11 cellular contexts compared by ENCODE assay signal in the genomic region with DNA sequence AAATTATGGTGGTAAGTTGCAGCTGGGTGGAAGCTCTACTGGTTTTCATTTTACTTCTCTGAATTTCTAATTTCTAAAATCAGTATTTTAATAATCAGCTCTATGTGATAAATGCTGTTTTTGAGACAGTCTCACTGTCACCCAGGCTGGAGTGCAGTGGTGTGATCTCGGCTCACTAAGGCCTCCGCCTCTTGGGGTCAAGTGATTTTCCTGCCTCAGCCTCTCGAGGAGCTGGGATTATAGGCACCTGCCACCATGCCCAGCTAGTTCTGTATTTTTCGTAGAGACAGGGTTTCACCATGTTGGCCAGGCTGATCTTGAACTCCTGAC. TPM values are rescaled to one million over a fixed set of nuclear protein-coding genes. Genes with fewer than 3 reads are reported as not detected.
A peak's percentile ranks its signal among the peaks of the same experiment; 100 is the strongest.
DNase-seq lines count a peak whose midpoint lies in the region; ATAC-seq and TF ChIP-seq lines count a peak whose summit lies in the region.
"Had no signal": no experiment of that assay in that cellular context is flagged by ENCODE, and none has a peak within 500 bp of the region (broad histone marks: within the 10 kb centered on the region; RNA-seq: fewer than 3 reads in every experiment).

No MANE protein-coding gene starts in this region.

- WGBS in transverse colon (ENCODE audit: low coverage in 1 of 2), 2 donors: 79% methylated on average over 4 of the region's 4 CpGs; no CpG with 5 or more reads in 1 of the 2 donors

- no peaks in the 10 kb centered on the region for H3K9me3 Mint-ChIP-seq in MCF 10A (ENCODE audit: unreplicated experiment)
- peaks cover 0 to 2% (median 0%) of the 10 kb centered on the region in 11 donors for H3K9me3 Mint-ChIP-seq in naive thymus-derived CD4-positive, alpha-beta T cell

- POLR2A ChIA-PET in MCF 10A (lab: Yijun Ruan, JAX): interaction anchor here (0.7 to 3.0 kb wide), 4 partner anchors 10 to 25 kb away, joined by 3 to 15 read pairs (median 7); no protein-coding TSS in a partner anchor
- POLR2A ChIA-PET in naive thymus-derived CD4-positive, alpha-beta T cell (lab: Charles Lee): interaction anchor here (0.6 to 2.2 kb wide), 7 partner anchors 8 to 391 kb away, joined by 3 to 10 read pairs (median 5); no protein-coding TSS in a partner anchor

- TF ChIP-seq EP300 in transverse colon (IDR thresholded peaks at IDR 0.05; ENCODE audit: low read depth): no peak

- H3K4me3 ChIP-seq in breast epithelium (no peak overlapping the region), transverse colon (no peak overlapping the region)
- H3K4me3 ChIP-seq in naive thymus-derived CD4-positive, alpha-beta T cell (ENCODE audit: low read length): no peak overlapping the region

- in situ Hi-C loops in transverse colon (cut with MboI; ENCODE audit: low pct_ligation_motif_present in 1 of 4, low pct_unique_long_range_greater_than_20kb in 1 of 4, low sequenced_read_pairs in 3 of 4): no loop called here

- no peaks in the 10 kb centered on the region for H3K9me3 ChIP-seq in breast epithelium
- H3K9me3 ChIP-seq in naive thymus-derived CD4-positive, alpha-beta T cell (ENCODE audit: control insufficient read depth in 2 of 3, low read length in 3 of 3): no peaks in the 10 kb centered on the region
- no peaks in the 10 kb centered on the region for H3K9me3 ChIP-seq in transverse colon

- peaks cover 20% of the 10 kb centered on the region for H3K36me3 Mint-ChIP-seq in MCF 10A (ENCODE audit: insufficient read depth, unreplicated experiment)
- peaks cover 0 to 12% (median 0%) of the 10 kb centered on the region in 5 donors for H3K36me3 Mint-ChIP-seq in naive thymus-derived CD4-positive, alpha-beta T cell

- TF ChIP-seq POLR2A in breast epithelium (IDR thresholded peaks at IDR 0.05): no peak
- no peak for TF ChIP-seq POLR2A in transverse colon (IDR thresholded peaks at IDR 0.05)

- H3K27ac Mint-ChIP-seq in MCF 10A (ENCODE audit: low read depth, unreplicated experiment): no peak overlapping the region
- peak overlapping the region; percentile 58 to 99 (median 98) for H3K27ac Mint-ChIP-seq in naive thymus-derived CD4-positive, alpha-beta T cell

- BruUV-seq in MCF 10A (replicated peaks; lab: Mats Ljungman, UMichigan): no TSS peak

- peak overlapping the region; percentile 94 to 98 for H3K27ac ChIP-seq in breast epithelium
- peak overlapping the region; percentile 96 for H3K27ac ChIP-seq in cingulate gyrus (ENCODE audit: low read depth, low read length)
- peak overlapping the region; percentile 93 for H3K27ac ChIP-seq in naive thymus-derived CD4-positive, alpha-beta T cell (ENCODE audit: low read depth, low read length)
- H3K27ac ChIP-seq in transverse colon: peak overlapping the region; percentile 85 to 94 (median 90)

- CTCF ChIA-PET in MCF 10A (lab: Yijun Ruan, JAX): interaction anchor here (0.7 to 1.3 kb wide), 4 partner anchors 14 to 27 kb away, joined by 3 to 6 read pairs (median 5); no protein-coding TSS in a partner anchor
- CTCF ChIA-PET in naive thymus-derived CD4-positive, alpha-beta T cell (lab: Charles Lee): interaction anchor here (1.5 kb wide), 2 partner anchors 22 to 25 kb away, joined by 6 to 8 read pairs; no protein-coding TSS in a partner anchor

- H3K4me1 ChIP-seq in breast epithelium (peaks cover 30 to 38% of the 10 kb centered on the region in 2 donors), transverse colon (peaks cover 26 to 82% (median 39%) of the 10 kb centered on the region in 4 donors)
- peaks cover 34 to 55% of the 10 kb centered on the region in 2 donors for H3K4me1 ChIP-seq in naive thymus-derived CD4-positive, alpha-beta T cell (ENCODE audit: control insufficient read depth in 2 of 2, insufficient read depth in 2 of 2, low read length in 2 of 2)

- no peaks in the 10 kb centered on the region for H3K27me3 Mint-ChIP-seq in MCF 10A (ENCODE audit: insufficient read depth, unreplicated experiment)
- H3K27me3 Mint-ChIP-seq in naive thymus-derived CD4-positive, alpha-beta T cell: no peaks in the 10 kb centered on the region

- no peak overlapping the region for H3K4me3 Mint-ChIP-seq in MCF 10A (ENCODE audit: unreplicated experiment)
- peak overlapping the region in 8 of 10 donors; percentile 19 to 85 (median 63) for H3K4me3 Mint-ChIP-seq in naive thymus-derived CD4-positive, alpha-beta T cell

- H3K36me3 ChIP-seq in breast epithelium (no peaks in the 10 kb centered on the region), transverse colon (no peaks in the 10 kb centered on the region)
- H3K36me3 ChIP-seq in naive thymus-derived CD4-positive, alpha-beta T cell (ENCODE audit: control insufficient read depth in 2 of 3, insufficient read depth in 3 of 3, low read length in 3 of 3): no peaks in the 10 kb centered on the region

- H3K27me3 ChIP-seq in breast epithelium (no peaks in the 10 kb centered on the region), transverse colon (no peaks in the 10 kb centered on the region)
- H3K27me3 ChIP-seq in naive thymus-derived CD4-positive, alpha-beta T cell (ENCODE audit: control insufficient read depth in 2 of 2, insufficient read depth in 2 of 2, low read length in 2 of 2): no peaks in the 10 kb centered on the region

- no peak for DNase-seq in breast epithelium (ENCODE audit: low spot score in 2 of 2)
- DNase-seq in MCF 10A (ENCODE audit: unreplicated experiment): no peak
- DNase-seq in naive thymus-derived CD4-positive, alpha-beta T cell: no peak
- DNase-seq in transverse colon: no peak
- no peak for DNase-seq in stimulated activated naive CD4-positive, alpha-beta T cell (lab: John Stamatoyannopoulos, UW)
- DNase-seq: activated CD4-positive, alpha-beta T cell treated with anti-CD3 and anti-CD28 coated beads for 1 hour; amniotic stem cell; KG1 had no signal

- intact Hi-C loops in breast epithelium (cut with DNase I; ENCODE audit: low total_unique reads): no loop called here
- intact Hi-C loops in MCF 10A (cut with micrococcal nuclease): no loop called here
- intact Hi-C loops in naive thymus-derived CD4-positive, alpha-beta T cell (cut with micrococcal nuclease): loop anchor here in 1 of 2 donors (5.0 kb wide), 2 partner anchors 235 to 945 kb away; partner anchors contain the start of genes BRD3, SURF1 and SURF2
- intact Hi-C loops in transverse colon (cut with DNase I; ENCODE audit: low total_unique reads): no loop called here

- no peak for ATAC-seq in naive thymus-derived CD4-positive, alpha-beta T cell
- ATAC-seq in GM21515 (IDR thresholded peaks at IDR 0.05; ENCODE audit: unreplicated experiment): no peak
- no peak for ATAC-seq in HG02852 (IDR thresholded peaks at IDR 0.05; ENCODE audit: unreplicated experiment)

- peaks cover 34% of the 10 kb centered on the region for H3K4me1 Mint-ChIP-seq in MCF 10A (ENCODE audit: insufficient read depth, unreplicated experiment)
- peaks cover 33 to 73% (median 55%) of the 10 kb centered on the region in 7 donors for H3K4me1 Mint-ChIP-seq in naive thymus-derived CD4-positive, alpha-beta T cell

- no peak for TF ChIP-seq CTCF in breast epithelium (IDR thresholded peaks at IDR 0.05)
- TF ChIP-seq CTCF in MCF 10A (IDR thresholded peaks at IDR 0.05; ENCODE audit: unreplicated experiment): no peak
- no peak for TF ChIP-seq CTCF in transverse colon (IDR thresholded peaks at IDR 0.05)

RNA-seq across cellular contexts. Expression of gene RALGDS, which starts 1.5 kb away (rescaled TPM):
- total RNA-seq in breast epithelium (10 to 100 TPM; 52.0 to 94.1 (median 79.3) TPM), MCF 10A (2022) (14.2 and 15.4 TPM in 2 replicates), transverse colon (100 to 1,000 TPM in 1 of 4 donors, 10 to 100 TPM in 3; 50.5 to 233 (median 58.2) TPM)
- total RNA-seq in naive thymus-derived CD4-positive, alpha-beta T cell: 100 to 1,000 TPM in 2 of 5 experiments, 10 to 100 TPM in 3; 73.9 to 123 (median 79.7) TPM
- 10 to 100 TPM; 17.8 to 35.7 TPM for polyA plus RNA-seq in naive thymus-derived CD4-positive, alpha-beta T cell

RNA-seq across cellular contexts. Expression of gene GBGT1, which starts 41.1 kb away (rescaled TPM):
- total RNA-seq in breast epithelium (10 to 100 TPM; 14.8 to 21.3 (median 15.0) TPM), MCF 10A (2022) (not detected in 2 replicates), transverse colon (10 to 100 TPM in 3 of 4 donors, 1 to 10 TPM in 1; 4.1 to 15.7 (median 11.8) TPM)
- total RNA-seq in naive thymus-derived CD4-positive, alpha-beta T cell: 10 to 100 TPM in 2 of 5 experiments, 1 to 10 TPM in 3; 3.4 to 14.8 (median 5.5) TPM
- polyA plus RNA-seq in naive thymus-derived CD4-positive, alpha-beta T cell: under 1 TPM in 1 of 2 donors, not detected in 1; 0.14 TPM
